8 cellular contexts compared by ENCODE assay signal in the genomic region with DNA sequence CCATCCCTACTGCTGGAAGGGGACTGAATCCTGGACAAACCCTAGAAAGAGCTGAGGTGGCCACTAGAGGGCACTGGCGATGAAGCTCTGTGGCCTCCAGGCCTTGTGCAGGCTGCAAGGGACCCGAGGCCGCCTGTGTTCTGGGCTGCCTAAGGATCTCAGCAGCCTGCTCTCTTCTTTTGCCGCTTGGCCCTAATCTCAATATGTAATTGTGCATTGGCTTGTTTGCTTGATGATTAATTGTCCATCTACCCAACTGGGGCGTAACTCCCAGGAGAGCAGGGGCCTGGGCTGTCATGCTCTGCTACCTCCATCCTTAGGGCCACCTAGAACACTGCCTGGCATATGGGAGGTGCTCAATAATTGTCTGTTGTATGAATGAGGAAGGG.
DNase-seq lines count a peak whose midpoint lies in the region; ATAC-seq and TF ChIP-seq lines count a peak whose summit lies in the region.

No MANE protein-coding gene starts in this region.

- peaks cover 12% of the 10 kb centered on the region for H3K36me3 ChIP-seq in CD8-positive, alpha-beta memory T cell (ENCODE audit: insufficient read depth, low read length)

- H3K27me3 Mint-ChIP-seq in CD8-positive, alpha-beta memory T cell, result peaks cover 0 to 2% of the 10 kb centered on the region in 2 donors
- no peaks in the 10 kb centered on the region for H3K27me3 Mint-ChIP-seq in naive B cell

- H3K4me1 Mint-ChIP-seq in CD8-positive, alpha-beta memory T cell, result peaks cover 3 to 5% (median 4%) of the 10 kb centered on the region in 3 donors
- H3K4me1 Mint-ChIP-seq in naive B cell, result peaks cover 23 to 44% (median 41%) of the 10 kb centered on the region in 3 donors

- no peak overlapping the region for H3K4me3 ChIP-seq in CD8-positive, alpha-beta memory T cell (ENCODE audit: low read length)

- H3K27ac Mint-ChIP-seq in CD8-positive, alpha-beta memory T cell, result peak overlapping the region in 4 of 8 donors; percentile 17 to 85 (median 64)
- H3K27ac Mint-ChIP-seq in naive B cell, result peak overlapping the region in 4 of 6 donors; percentile 63 to 89 (median 82)

- H3K4me3 Mint-ChIP-seq in CD8-positive, alpha-beta memory T cell, result no peak overlapping the region
- peak overlapping the region in 4 of 8 donors; percentile 2 to 79 (median 40) for H3K4me3 Mint-ChIP-seq in naive B cell

- POLR2A ChIA-PET in CD8-positive, alpha-beta memory T cell (lab: Charles Lee), result no interaction called here

- no peaks in the 10 kb centered on the region for H3K9me3 Mint-ChIP-seq in CD8-positive, alpha-beta memory T cell
- no peaks in the 10 kb centered on the region for H3K9me3 Mint-ChIP-seq in naive B cell

- peaks cover 5% of the 10 kb centered on the region for H3K4me1 ChIP-seq in CD8-positive, alpha-beta memory T cell (ENCODE audit: insufficient read depth, low read length)

- peak; percentile 91 to 94 for ATAC-seq in naive B cell (ENCODE audit: low read depth in 2 of 2)

- H3K27me3 ChIP-seq in CD8-positive, alpha-beta memory T cell (ENCODE audit: insufficient read depth, low read length, poor library complexity, severe bottlenecking), result no peaks in the 10 kb centered on the region

- H3K36me3 Mint-ChIP-seq in CD8-positive, alpha-beta memory T cell, result peaks cover 0 to 85% (median 2%) of the 10 kb centered on the region in 3 donors
- H3K36me3 Mint-ChIP-seq in naive B cell, result peaks cover 0 to under 1% of the 10 kb centered on the region in 2 donors

- CTCF ChIA-PET in CD8-positive, alpha-beta memory T cell (lab: Charles Lee), result interaction anchor here (0.7 to 12.7 kb wide), 21 partner anchors 9 to 101 kb away, joined by 3 to 110 read pairs (median 6); a partner anchor contains a TSS

- no peak overlapping the region for H3K27ac ChIP-seq in CD8-positive, alpha-beta memory T cell (ENCODE audit: low read depth, low read length)

- H3K9me3 ChIP-seq in CD8-positive, alpha-beta memory T cell (ENCODE audit: low read length), result no peaks in the 10 kb centered on the region

- DNase-seq in CD8-positive, alpha-beta memory T cell, result peak; percentile 46 to 79 (median 58)
- peak; percentile 91 for DNase-seq in GM20000 (ENCODE audit: low spot score)
- peak in 68 of 76 experiments; percentile 4 to 76 (median 49) for DNase-seq in HUDEP-2 (lab: John Stamatoyannopoulos, UW; ENCODE audit: unreplicated experiment in 76 of 76)
- peak; percentile 24 for DNase-seq in NOMO-1 treated with dmso at 0.1 percent for 144 hours (lab: John Stamatoyannopoulos, UW; ENCODE audit: unreplicated experiment)
- DNase-seq in activated CD8-positive, alpha-beta memory T cell treated with anti-CD3 and anti-CD28 coated beads, Interleukin-2, amount 50 U/mL, for 1 hour (ENCODE audit: extremely low read depth), result peak; percentile 36
- peak; percentile 94 for DNase-seq in epidermal melanocyte (ENCODE audit: insufficient read length, low spot score)
- peak; percentile 59 for DNase-seq in naive B cell
- DNase-seq in stimulated activated CD8-positive, alpha-beta memory T cell treated with anti-CD3 and anti-CD28 coated beads, Interleukin-7, amount 100 ng/mL, for 48 hours (ENCODE audit: extremely low read depth in 1 of 2, low read depth in 1 of 2), result peak; percentile 19 to 57

- TF ChIP-seq CTCF in GM20000 (IDR thresholded peaks at IDR 0.05; ENCODE audit: extremely low read depth, missing control alignments), result peak; percentile 79

Comparison
In these comparisons a context has a peak if more than half of its experiments do, and no peak if none do; other contexts are left out.
1. DNase-seq: peak in every context shown above with its lines; median percentile 94 in epidermal melanocyte; 91 in GM20000; 59 in naive B cell; 58 in CD8-positive, alpha-beta memory T cell; 49 in HUDEP-2; 38 in stimulated activated CD8-positive, alpha-beta memory T cell treated with anti-CD3 and anti-CD28 coated beads, Interleukin-7, amount 100 ng/mL, for 48 hours; 36 in activated CD8-positive, alpha-beta memory T cell treated with anti-CD3 and anti-CD28 coated beads, Interleukin-2, amount 50 U/mL, for 1 hour; 24 in NOMO-1 treated with dmso at 0.1 percent for 144 hours.